19 cellular contexts compared by ENCODE assay signal in genomic region chr22:48888466-48889208, GRCh38.
"Had no signal": no experiment of that assay in that cellular context is flagged by ENCODE, and none has a peak within 500 bp of the region (broad histone marks: within the 10 kb centered on the region; RNA-seq: fewer than 3 reads in every experiment).

No MANE protein-coding gene starts in this region.

- H2AFZ ChIP-seq: hepatocyte had no signal

- H3K79me2 ChIP-seq: hepatocyte had no signal

- H3K9me3 ChIP-seq: left lung, mucosa of descending colon, pancreas, SK-N-SH, thoracic aorta, uterus had no signal

- DNase-seq: activated B cell treated with CpG ODN at 0.5 μM for 24 hours; activated CD4-positive, alpha-beta memory T cell treated with anti-CD3 and anti-CD28 coated beads, Interleukin-2, amount 10 ng/mL, durations not matched to agents 7 days and 5 days; activated CD4-positive, alpha-beta T cell treated with anti-CD3 and anti-CD28 coated beads for 48 hours; activated gamma-delta T cell; activated T-cell treated with anti-CD3 and anti-CD28 coated beads, Interleukin-2, amount 50 U/mL, for 48 hours; foreskin fibroblast; mucosa of descending colon; naive B cell; SK-N-SH; stimulated activated CD4-positive, alpha-beta T cell treated with anti-CD3 and anti-CD28 coated beads, Interleukin-4, amount 100 ng/mL, for 4 hours; T-helper 9 cell; uterus had no signal

- ATAC-seq: left lung; mucosa of descending colon; pancreas; sciatic nerve; stimulated activated memory B cell treated with anti-CD40 and anti-IgM and Interleukin-4, amounts not matched to agents 10 μg/mL and 1 μg/mL and 100 μg/mL, for 72 hours had no signal

- H3K4me2 ChIP-seq: hepatocyte, SK-N-SH had no signal

- H3K27ac ChIP-seq: epithelial cell of prostate, hepatocyte, left lung, pancreas, thoracic aorta, uterus had no signal

- H3K4me3 ChIP-seq: hepatocyte, left lung, mucosa of descending colon, pancreas, thoracic aorta, uterus had no signal

- H3K4me1 ChIP-seq: left lung, pancreas, uterus had no signal

- H3K36me3 ChIP-seq: left lung, pancreas, thoracic aorta, uterus had no signal

- H3K27me3 ChIP-seq: hepatocyte, pancreas, uterus had no signal
